Comparison of ENCODE assay signal across 8 cellular contexts in the genomic region with DNA sequence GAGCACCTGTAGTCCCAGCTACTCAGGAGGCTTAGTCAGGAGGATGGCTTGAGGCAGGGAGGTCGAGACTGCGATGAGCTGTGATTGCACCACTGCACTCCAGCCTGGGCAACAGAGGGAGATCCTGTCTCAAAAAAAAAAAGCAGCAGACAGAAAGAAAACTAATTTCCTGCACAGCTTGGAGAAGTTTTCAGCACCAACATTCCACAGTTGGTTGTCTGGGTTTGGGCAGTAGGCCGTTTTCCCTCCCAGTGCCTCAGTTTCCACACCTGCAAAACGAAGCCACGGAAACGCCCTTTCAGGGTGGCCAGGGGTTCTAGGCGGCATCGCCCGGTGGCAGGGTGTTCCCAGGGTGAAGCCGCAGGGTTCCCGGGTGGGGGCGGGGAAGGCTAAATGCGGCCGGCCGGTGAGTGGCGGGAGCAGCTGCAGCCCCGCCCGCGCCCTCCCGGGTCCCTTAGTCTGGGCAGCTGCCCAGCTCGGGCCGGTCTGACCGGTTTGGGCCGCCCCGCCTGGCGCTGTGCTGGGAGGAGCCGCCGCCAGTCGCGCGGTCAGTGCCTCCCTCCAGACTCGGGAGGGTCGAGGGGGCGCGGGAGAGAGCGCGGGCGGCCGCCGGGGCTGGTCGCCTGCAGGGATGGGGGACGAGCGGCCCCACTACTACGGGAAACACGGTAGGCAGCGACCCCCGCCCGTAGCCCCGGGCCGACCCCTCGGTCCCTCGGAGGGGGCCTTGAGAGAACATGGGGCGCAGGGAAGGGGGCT.
DNase-seq lines count a peak whose midpoint lies in the region; ATAC-seq lines count a peak whose summit lies in the region.

A gene (plus strand): TSS at position 551 of the 759 bp plus-strand sequence. CDS start 81 bp downstream, at position 632.

- DNase-seq in DMS79 treated with DMSO at 0.1 percent for 48 hours (lab: John Stamatoyannopoulos, UW) (peak; percentile 84), NCI-H2029 (lab: John Stamatoyannopoulos, UW) (peak; percentile 81), T47D (ENCODE audit: low read depth in 1 of 2, low spot score in 1 of 2) (peak; percentile 83 to 90), iPS DF 6.9 (ENCODE audit: low read depth, low spot score) (no peak), putamen (ENCODE audit: low spot score) (peak; percentile 78), RPMI8226 (no peak)

- no CpG with 5 or more reads among the region's 53 CpGs for WGBS in iPS DF 6.9 (ENCODE audit: insufficient coverage, insufficient read length)

- H3K36me3 ChIP-seq in iPS DF 6.9 (ENCODE audit: control insufficient read depth, insufficient read depth, low read length) = peaks cover 10% of the 10 kb centered on the region; the same call in 1 of the 2 replicates

- no peaks in the 10 kb centered on the region for H3K9me3 ChIP-seq in iPS DF 6.9 (ENCODE audit: control insufficient read depth, insufficient read depth, low read length)

- no peak for ATAC-seq in GM21529 (IDR thresholded peaks at IDR 0.05; ENCODE audit: unreplicated experiment)
- ATAC-seq in GM18519 (IDR thresholded peaks at IDR 0.05; ENCODE audit: low FRiP score, unreplicated experiment) = no peak

- no peak within 1 kb of the TSS for H3K27ac ChIP-seq in iPS DF 6.9 (ENCODE audit: low read length)

- in situ Hi-C loops in T47D (cut with HindIII; ENCODE audit: low pct_unique_long_range_greater_than_20kb, low sequenced_read_pairs) = no loop called here

- H3K27me3 ChIP-seq in iPS DF 6.9 (ENCODE audit: control insufficient read depth, insufficient read depth, low read length) = no peaks in the 10 kb centered on the region

- peaks cover 2% of the 10 kb centered on the region; the same call in 1 of the 2 replicates for H3K4me1 ChIP-seq in iPS DF 6.9 (ENCODE audit: control insufficient read depth, insufficient read depth, low read length)

- peak within 1 kb of the TSS; percentile 89; the same call in 1 of the 2 replicates for H3K4me3 ChIP-seq in iPS DF 6.9 (ENCODE audit: low read length)

Comparison
In these comparisons a context has a peak if more than half of its experiments do, and no peak if none do; other contexts are left out.
1. DNase-seq: peak in DMS79 treated with DMSO at 0.1 percent for 48 hours (single experiment), NCI-H2029 (single experiment), T47D (2 of 2) and putamen (single experiment); none in iPS DF 6.9 (single experiment) and RPMI8226 (single experiment).